In genomic region chr1:219527994-219528393, GRCh38 we compare ENCODE assay signal across 17 cellular contexts.
DNase-seq lines count a peak whose midpoint lies in the region; ATAC-seq and TF ChIP-seq lines count a peak whose summit lies in the region.
"Had no signal": no experiment of that assay in that cellular context is flagged by ENCODE, and none has a peak within 500 bp of the region (broad histone marks: within the 10 kb centered on the region; RNA-seq: fewer than 3 reads in every experiment).

No MANE protein-coding gene starts in this region.

- H3K36me3 Mint-ChIP-seq in nephron (ENCODE audit: low read depth): no peaks in the 10 kb centered on the region
- H3K36me3 Mint-ChIP-seq: IgD-negative memory B cell had no signal

- no peaks in the 10 kb centered on the region for H3K9me3 ChIP-seq in SK-N-MC (ENCODE audit: low read depth, low read length)
- H3K9me3 ChIP-seq: Caco-2 had no signal

- no peak overlapping the region for H3K4me3 ChIP-seq in SK-N-MC
- no peak overlapping the region for H3K4me3 ChIP-seq in astrocyte of the cerebellum (ENCODE audit: low read depth, low read length)

- peaks cover 22% of the 10 kb centered on the region for H3K4me1 Mint-ChIP-seq in nephron

- H3K4me3 Mint-ChIP-seq in nephron: no peak overlapping the region
- H3K4me3 Mint-ChIP-seq: CD4-positive, alpha-beta T cell; HFFc6; IgD-negative memory B cell had no signal

- TF ChIP-seq CTCF in astrocyte of the cerebellum (IDR thresholded peaks at IDR 0.05; ENCODE audit: low read depth, low read length, missing control alignments) (no peak), nephron (IDR thresholded peaks at IDR 0.05; ENCODE audit: unreplicated experiment in 3 of 3) (no peak)

- in situ Hi-C loops in astrocyte of the cerebellum (cut with HindIII; ENCODE audit: low sequenced_read_pairs): loop anchor here (10.0 kb wide), 1 partner anchor 57 kb away; no protein-coding TSS in a partner anchor

- no peaks in the 10 kb centered on the region for H3K9me3 Mint-ChIP-seq in nephron
- H3K9me3 Mint-ChIP-seq: CD4-positive, alpha-beta T cell had no signal

- H3K27ac ChIP-seq in SK-N-MC: peak overlapping the region; percentile 38; the same call in 1 of the 2 replicates
- H3K27ac ChIP-seq: C4-2B had no signal

- DNase-seq in SK-N-MC (ENCODE audit: low read depth, low spot score) (no peak), astrocyte of the cerebellum (ENCODE audit: low read depth) (peak; percentile 24), activated gamma-delta T cell treated with Interleukin-2 at 50 U/mL for 16 hours (no peak), NCI-H1105 treated with DMSO at 0.1 percent for 48 hours (lab: John Stamatoyannopoulos, UW) (no peak), Right ventricle myocardium superior (no peak)
- DNase-seq: AML-193; Caco-2; CD4-positive, alpha-beta T cell; DMS79 treated with DMSO at 0.1 percent for 48 hours; GF-D8; GOT3; H7; HFFc6 had no signal

- no peaks in the 10 kb centered on the region for H3K36me3 ChIP-seq in SK-N-MC (ENCODE audit: insufficient read depth, low read length)

- intact Hi-C loops in Right ventricle myocardium superior (cut with DNase I): no loop called here

- no peak for ATAC-seq in Right ventricle myocardium superior (ENCODE audit: poor library complexity)
- ATAC-seq: HCT116 had no signal

- H3K9ac ChIP-seq in SK-N-MC (ENCODE audit: insufficient read length): peak overlapping the region; percentile 15

- H3K27ac Mint-ChIP-seq in nephron: peak overlapping the region; percentile 55 to 77 (median 76)
- H3K27ac Mint-ChIP-seq: CD4-positive, alpha-beta T cell; HFFc6; IgD-negative memory B cell had no signal

- no peaks in the 10 kb centered on the region for H3K27me3 Mint-ChIP-seq in nephron (ENCODE audit: low read depth)
- H3K27me3 Mint-ChIP-seq: IgD-negative memory B cell had no signal
